In the genomic region with DNA sequence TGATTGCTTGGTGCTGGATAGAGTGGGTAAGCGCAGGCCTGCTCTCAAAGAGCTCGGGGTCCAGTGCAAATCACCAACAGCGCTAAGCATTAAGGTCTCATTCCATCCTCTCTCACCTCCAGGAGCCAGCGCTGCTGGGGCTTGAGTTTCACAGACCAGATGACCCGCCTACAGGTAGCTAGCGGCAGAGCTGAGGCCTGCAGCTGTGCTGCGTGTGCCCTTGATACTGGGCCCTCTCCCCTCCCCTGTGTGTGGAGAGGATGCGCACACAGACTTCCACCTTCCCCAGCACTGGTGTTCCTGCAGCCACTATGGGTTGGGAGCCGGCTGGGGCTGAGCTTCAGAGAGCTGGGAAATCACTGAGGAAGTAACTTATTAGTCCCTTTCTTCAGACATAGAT, we compare ENCODE assay signal across 21 cellular contexts.
DNase-seq lines count a peak whose midpoint lies in the region; ATAC-seq and TF ChIP-seq lines count a peak whose summit lies in the region.
"Had no signal": no experiment of that assay in that cellular context is flagged by ENCODE, and none has a peak within 500 bp of the region (broad histone marks: within the 10 kb centered on the region; RNA-seq: fewer than 3 reads in every experiment).

No MANE protein-coding gene starts in this region.

- no peaks in the 10 kb centered on the region for H3K27me3 ChIP-seq in osteoblast (ENCODE audit: insufficient read depth, low read length)
- H3K27me3 ChIP-seq in tibial artery = no peaks in the 10 kb centered on the region
- H3K27me3 ChIP-seq: breast epithelium, neutrophil had no signal

- intact Hi-C loops in Right ventricle myocardium superior (cut with DNase I) = no loop called here
- intact Hi-C loops in cardiac septum (cut with DNase I) = no loop called here
- intact Hi-C loops in tibial artery (cut with DNase I; ENCODE audit: low total_unique reads) = no loop called here
- intact Hi-C loops in activated CD4-positive, alpha-beta T cell treated with anti-CD3 and anti-CD28 coated beads, Interleukin-2, amount 10 ng/mL, durations not matched to agents 24 days and 14 days (cut with micrococcal nuclease) = no loop called here

- TF ChIP-seq CTCF in osteoblast (IDR thresholded peaks at IDR 0.05; ENCODE audit: extremely low read depth, low read depth, low read length) (no peak), tibial artery (IDR thresholded peaks at IDR 0.05) (no peak)

- H3K9me3 ChIP-seq in osteoblast (ENCODE audit: low read depth, low read length) (no peaks in the 10 kb centered on the region), tibial artery (no peaks in the 10 kb centered on the region)
- H3K9me3 ChIP-seq: breast epithelium, HAP-1, neutrophil had no signal

- H3K9me3 Mint-ChIP-seq in activated CD4-positive, alpha-beta T cell treated with anti-CD3 and anti-CD28 coated beads, Interleukin-2, amount 10 ng/mL, durations not matched to agents 24 days and 14 days = no peaks in the 10 kb centered on the region
- H3K9me3 Mint-ChIP-seq: dendritic cell treated with granulocyte-macrophage colony-stimulating factor and Interleukin-4, amounts not matched to agents 40 ng/mL and 50 ng/mL, for 4 days; type B pancreatic cell had no signal

- H3K4me1 ChIP-seq in osteoblast (ENCODE audit: insufficient read depth, low read length) = no peaks in the 10 kb centered on the region
- H3K4me1 ChIP-seq in tibial artery = peaks cover 3 to 38% (median 32%) of the 10 kb centered on the region in 4 donors
- H3K4me1 ChIP-seq: breast epithelium, HAP-1 had no signal

- peak overlapping the region; percentile 86 for H3K27ac ChIP-seq in caudate nucleus (ENCODE audit: low read depth, low read length)
- H3K27ac ChIP-seq in osteoblast (ENCODE audit: low read depth, low read length) = no peak overlapping the region
- peak overlapping the region; percentile 62 to 82 for H3K27ac ChIP-seq in tibial artery
- H3K27ac ChIP-seq: epithelial cell of prostate, neutrophil had no signal

- no peak overlapping the region for H2AFZ ChIP-seq in osteoblast (ENCODE audit: low read length)

- ATAC-seq in Right ventricle myocardium superior (ENCODE audit: poor library complexity) = no peak
- ATAC-seq in GM21825 (IDR thresholded peaks at IDR 0.05; ENCODE audit: unreplicated experiment) = no peak
- ATAC-seq: left lobe of liver; stimulated activated memory B cell treated with anti-CD40 and anti-IgM and Interleukin-4, amounts not matched to agents 10 μg/mL and 1 μg/mL and 100 μg/mL, for 72 hours had no signal

- DNase-seq in Right ventricle myocardium superior (peak; percentile 39), cardiac septum (ENCODE audit: low spot score) (no peak), caudate nucleus (lab: John Stamatoyannopoulos, UW) (no peak), osteoblast (ENCODE audit: insufficient read length, low spot score, missing footprints) (peak; percentile 73), tibial artery (no peak), ACHN (no peak)
- DNase-seq in activated CD4-positive, alpha-beta T cell treated with anti-CD3 and anti-CD28 coated beads, Interleukin-2, amount 10 ng/mL, durations not matched to agents 24 days and 14 days = no peak
- DNase-seq: 8988T; activated CD4-positive, alpha-beta T cell treated with anti-CD3 and anti-CD28 coated beads for 1 hour; NCI-H1436 treated with DMSO at 0.1 percent for 48 hours; NCI-H2227 treated with DMSO at 0.1 percent for 48 hours; T1000 had no signal

- H4K20me1 ChIP-seq in osteoblast (ENCODE audit: insufficient read depth, low read length) = no peaks in the 10 kb centered on the region

- H3K4me2 ChIP-seq in osteoblast (ENCODE audit: insufficient read depth, low read length) = no peak overlapping the region

- H3K36me3 Mint-ChIP-seq in activated CD4-positive, alpha-beta T cell treated with anti-CD3 and anti-CD28 coated beads, Interleukin-2, amount 10 ng/mL, durations not matched to agents 24 days and 14 days (ENCODE audit: low read depth) = no peaks in the 10 kb centered on the region
- H3K36me3 Mint-ChIP-seq: stimulated activated memory B cell treated with anti-CD40 and anti-IgM and Interleukin-4, amounts not matched to agents 10 μg/mL and 1 μg/mL and 100 μg/mL, for 72 hours had no signal

- peaks cover 2% of the 10 kb centered on the region for H3K27me3 Mint-ChIP-seq in activated CD4-positive, alpha-beta T cell treated with anti-CD3 and anti-CD28 coated beads, Interleukin-2, amount 10 ng/mL, durations not matched to agents 24 days and 14 days
- H3K27me3 Mint-ChIP-seq: type B pancreatic cell had no signal

- no peaks in the 10 kb centered on the region for H3K79me2 ChIP-seq in osteoblast (ENCODE audit: insufficient read depth, low read length)

- H3K36me3 ChIP-seq in osteoblast (ENCODE audit: insufficient read depth, low read length) = no peaks in the 10 kb centered on the region
- no peaks in the 10 kb centered on the region for H3K36me3 ChIP-seq in tibial artery
- H3K36me3 ChIP-seq: breast epithelium, HAP-1 had no signal

- no peak overlapping the region for H3K4me3 Mint-ChIP-seq in activated CD4-positive, alpha-beta T cell treated with anti-CD3 and anti-CD28 coated beads, Interleukin-2, amount 10 ng/mL, durations not matched to agents 24 days and 14 days
- H3K4me3 Mint-ChIP-seq: dendritic cell treated with granulocyte-macrophage colony-stimulating factor and Interleukin-4, amounts not matched to agents 40 ng/mL and 50 ng/mL, for 4 days; stimulated activated memory B cell treated with anti-CD40 and anti-IgM and Interleukin-4, amounts not matched to agents 10 μg/mL and 1 μg/mL and 100 μg/mL, for 72 hours; type B pancreatic cell had no signal

- no peak overlapping the region for H3K27ac Mint-ChIP-seq in activated CD4-positive, alpha-beta T cell treated with anti-CD3 and anti-CD28 coated beads, Interleukin-2, amount 10 ng/mL, durations not matched to agents 24 days and 14 days
- H3K27ac Mint-ChIP-seq: dendritic cell treated with granulocyte-macrophage colony-stimulating factor and Interleukin-4, amounts not matched to agents 40 ng/mL and 50 ng/mL, for 4 days; stimulated activated memory B cell treated with anti-CD40 and anti-IgM and Interleukin-4, amounts not matched to agents 10 μg/mL and 1 μg/mL and 100 μg/mL, for 72 hours had no signal

- in situ Hi-C loops in ACHN (cut with HindIII; ENCODE audit: low pct_ligation_motif_present, low pct_unique_long_range_greater_than_20kb, low sequenced_read_pairs) = no loop called here

- H3K4me1 Mint-ChIP-seq in activated CD4-positive, alpha-beta T cell treated with anti-CD3 and anti-CD28 coated beads, Interleukin-2, amount 10 ng/mL, durations not matched to agents 24 days and 14 days = no peaks in the 10 kb centered on the region
- H3K4me1 Mint-ChIP-seq: stimulated activated memory B cell treated with anti-CD40 and anti-IgM and Interleukin-4, amounts not matched to agents 10 μg/mL and 1 μg/mL and 100 μg/mL, for 72 hours had no signal

- H3K4me3 ChIP-seq in osteoblast (ENCODE audit: insufficient read depth, low read length) (no peak overlapping the region), tibial artery (no peak overlapping the region)
- H3K4me3 ChIP-seq: breast epithelium, HAP-1 had no signal

Comparison
In these comparisons a context has a peak if more than half of its experiments do, and no peak if none do; other contexts are left out.
1. DNase-seq: peak in Right ventricle myocardium superior (single experiment) and osteoblast (single experiment); none in cardiac septum (single experiment), caudate nucleus (0 of 61), tibial artery (0 of 2), activated CD4-positive, alpha-beta T cell treated with anti-CD3 and anti-CD28 coated beads, Interleukin-2, amount 10 ng/mL, durations not matched to agents 24 days and 14 days (single experiment) and ACHN (single experiment).